8 cellular contexts compared by ENCODE assay signal in the genomic region with DNA sequence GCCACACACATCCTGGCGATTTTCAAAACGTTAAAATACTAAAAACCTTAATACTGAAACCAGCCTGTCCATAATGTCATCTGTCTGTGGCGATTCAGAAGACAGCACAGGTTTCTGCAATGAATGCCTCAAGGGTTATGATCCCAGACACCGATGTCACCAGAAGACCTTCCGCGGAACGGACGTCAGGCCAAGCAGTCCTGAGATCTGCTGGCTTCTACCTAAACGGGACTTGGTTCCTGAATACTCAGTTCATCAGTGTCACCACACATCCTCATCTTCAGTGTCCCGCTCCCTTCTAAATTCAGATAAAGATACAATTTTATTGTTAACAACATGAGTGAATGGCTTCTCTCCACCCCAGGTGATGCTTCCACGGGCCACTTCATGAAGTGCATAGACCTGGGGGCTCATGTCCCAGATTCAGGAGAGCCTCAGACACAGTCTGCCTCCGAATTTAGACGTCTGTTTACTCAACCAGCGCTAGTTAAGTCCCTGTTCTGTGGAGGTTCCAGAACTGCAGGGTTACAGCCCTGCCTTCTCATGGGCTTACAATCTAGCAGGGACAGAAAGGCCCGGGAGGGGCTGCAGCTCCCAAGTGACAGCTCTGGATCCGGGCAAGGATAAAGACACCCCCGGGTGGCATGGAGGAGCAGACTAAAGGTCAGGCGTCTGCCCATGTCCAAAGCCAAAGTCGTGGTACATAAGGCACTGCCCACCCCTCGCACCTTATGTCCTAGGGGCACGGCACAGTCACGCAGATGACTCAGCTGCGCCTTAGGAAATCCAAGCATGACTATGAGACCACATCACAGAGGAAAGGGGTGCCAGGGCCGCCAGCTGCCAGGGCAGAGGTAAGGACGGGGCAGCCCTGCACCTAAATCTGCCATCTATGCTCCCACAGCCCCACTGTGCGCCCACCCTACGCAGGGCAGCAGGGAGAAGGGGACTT.
DNase-seq lines count a peak whose midpoint lies in the region; ATAC-seq lines count a peak whose summit lies in the region.

No MANE protein-coding gene starts in this region.

- no peak overlapping the region for H3K23ac ChIP-seq in trophoblast cell (ENCODE audit: low read length)

- peaks cover 4% of the 10 kb centered on the region for H3K79me1 ChIP-seq in trophoblast cell (ENCODE audit: low read length)

- peak overlapping the region; percentile 1 for H4K91ac ChIP-seq in trophoblast cell (ENCODE audit: low read depth, low read length)

- H3K9ac ChIP-seq in trophoblast cell (ENCODE audit: low read length), result no peak overlapping the region

- peak overlapping the region in 6 of 7 donors; percentile 7 to 61 (median 44) for H3K27ac Mint-ChIP-seq in CD4-positive, alpha-beta memory T cell
- peak overlapping the region in 1 of 2 donors; percentile 68 for H3K27ac Mint-ChIP-seq in effector memory CD8-positive, alpha-beta T cell

- no peak overlapping the region for H2BK5ac ChIP-seq in trophoblast cell (ENCODE audit: low read depth, low read length, poor library complexity)

- no peaks in the 10 kb centered on the region for H3K79me2 ChIP-seq in trophoblast cell (ENCODE audit: control insufficient read depth, insufficient read depth, low read length, poor library complexity)

- H2BK12ac ChIP-seq in trophoblast cell (ENCODE audit: low read length), result no peak overlapping the region

- H3K14ac ChIP-seq in trophoblast cell (ENCODE audit: low read length), result peak overlapping the region; percentile 4

- no peaks in the 10 kb centered on the region for H3K9me3 ChIP-seq in CD4-positive, alpha-beta memory T cell (ENCODE audit: control insufficient read depth in 1 of 2, low read length in 2 of 2)
- no peaks in the 10 kb centered on the region for H3K9me3 ChIP-seq in trophoblast cell (ENCODE audit: insufficient read depth, low read depth, low read length)

- H3K27me3 Mint-ChIP-seq in CD4-positive, alpha-beta memory T cell, result no peaks in the 10 kb centered on the region
- no peaks in the 10 kb centered on the region for H3K27me3 Mint-ChIP-seq in effector memory CD8-positive, alpha-beta T cell

- POLR2A ChIA-PET in CD4-positive, alpha-beta memory T cell (lab: Charles Lee; ENCODE audit: partially characterized antibody), result no interaction called here

- peaks cover 10% of the 10 kb centered on the region for H3K36me3 ChIP-seq in CD4-positive, alpha-beta memory T cell (ENCODE audit: insufficient read depth, low read length)
- H3K36me3 ChIP-seq in trophoblast cell (ENCODE audit: control insufficient read depth in 1 of 2, insufficient read depth in 2 of 2, low read length in 2 of 2), result peaks cover 42 to 43% of the 10 kb centered on the region in 2 experiments

- H3K4me2 ChIP-seq in trophoblast cell (ENCODE audit: low read length), result no peak overlapping the region

- H2BK120ac ChIP-seq in trophoblast cell (ENCODE audit: insufficient read depth, low read length, poor library complexity), result peak overlapping the region; percentile 18

- H3K18ac ChIP-seq in trophoblast cell (ENCODE audit: low read length), result peak overlapping the region; percentile 27

- no peak overlapping the region for H3K4me3 ChIP-seq in CD4-positive, alpha-beta memory T cell (ENCODE audit: low read length in 2 of 2)
- H3K4me3 ChIP-seq in trophoblast cell (ENCODE audit: low read depth, low read length), result no peak overlapping the region

- H3K9me3 Mint-ChIP-seq in CD4-positive, alpha-beta memory T cell, result no peaks in the 10 kb centered on the region
- H3K9me3 Mint-ChIP-seq in effector memory CD8-positive, alpha-beta T cell, result no peaks in the 10 kb centered on the region

- no peak overlapping the region for H4K12ac ChIP-seq in trophoblast cell (ENCODE audit: low read depth, low read length)

- peak overlapping the region; percentile 20 for H3K4ac ChIP-seq in trophoblast cell (ENCODE audit: low read depth, low read length)

- H2AFZ ChIP-seq in trophoblast cell (ENCODE audit: insufficient read depth, low read length, poor library complexity), result no peak overlapping the region

- H4K8ac ChIP-seq in trophoblast cell (ENCODE audit: low read depth, low read length), result no peak overlapping the region

- WGBS in trophoblast cell (ENCODE audit: extremely low coverage, insufficient coverage, insufficient read length), result no CpG with 5 or more reads among the region's 27 CpGs

- in situ Hi-C loops in SK-MEL-5 (cut with HindIII; ENCODE audit: low pct_unique_long_range_greater_than_20kb, low sequenced_read_pairs), result no loop called here

- H3K27me3 ChIP-seq in CD4-positive, alpha-beta memory T cell (ENCODE audit: insufficient read depth, low read length), result no peaks in the 10 kb centered on the region
- no peaks in the 10 kb centered on the region for H3K27me3 ChIP-seq in trophoblast cell (ENCODE audit: insufficient read depth, low read length)

- intact Hi-C loops in CD4-positive, alpha-beta memory T cell (cut with micrococcal nuclease), result no loop called here

- no peak overlapping the region for H2AK5ac ChIP-seq in trophoblast cell (ENCODE audit: low read length)

- no peaks in the 10 kb centered on the region for H3K4me1 ChIP-seq in CD4-positive, alpha-beta memory T cell (ENCODE audit: insufficient read depth, low read length)
- peaks cover 12% of the 10 kb centered on the region in 2 experiments for H3K4me1 ChIP-seq in trophoblast cell (ENCODE audit: control insufficient read depth in 1 of 2, insufficient read depth in 2 of 2, low read length in 2 of 2)

- H3K36me3 Mint-ChIP-seq in CD4-positive, alpha-beta memory T cell, result peaks cover 7 to 33% of the 10 kb centered on the region in 2 donors
- peaks cover 18% of the 10 kb centered on the region for H3K36me3 Mint-ChIP-seq in effector memory CD8-positive, alpha-beta T cell (ENCODE audit: insufficient read depth)

- peaks cover 0 to 5% (median 2%) of the 10 kb centered on the region in 4 donors for H3K4me1 Mint-ChIP-seq in CD4-positive, alpha-beta memory T cell
- H3K4me1 Mint-ChIP-seq in effector memory CD8-positive, alpha-beta T cell (ENCODE audit: low read depth in 2 of 2), result peaks cover 18 to 24% of the 10 kb centered on the region in 2 donors

- DNase-seq in CD4-positive, alpha-beta memory T cell, result no peak
- DNase-seq in SK-MEL-5 (ENCODE audit: low read depth, low spot score) (peak; percentile 51), fibroblast of gingiva (ENCODE audit: low read depth) (peak; percentile 89), trophoblast cell (peak; percentile 89 to 93), SKM-1 (lab: John Stamatoyannopoulos, UW; ENCODE audit: unreplicated experiment) (no peak), NCI-H1105 treated with DMSO at 0.1 percent for 48 hours (lab: John Stamatoyannopoulos, UW) (no peak)
- DNase-seq in activated CD8-positive, alpha-beta memory T cell treated with anti-CD3 and anti-CD28 coated beads for 24 hours, result no peak
- DNase-seq in effector memory CD8-positive, alpha-beta T cell, result no peak

- CTCF ChIA-PET in CD4-positive, alpha-beta memory T cell (lab: Charles Lee; ENCODE audit: partially characterized antibody), result no interaction called here

- H3K27ac ChIP-seq in CD4-positive, alpha-beta memory T cell (ENCODE audit: low read depth, low read length), result no peak overlapping the region
- peak overlapping the region; percentile 65 for H3K27ac ChIP-seq in trophoblast cell (ENCODE audit: low read depth, low read length)

- ATAC-seq in effector memory CD8-positive, alpha-beta T cell (replicated peaks), result no peak

- H3K4me3 Mint-ChIP-seq in CD4-positive, alpha-beta memory T cell, result no peak overlapping the region
- no peak overlapping the region for H3K4me3 Mint-ChIP-seq in effector memory CD8-positive, alpha-beta T cell

Comparison
In these comparisons a context has a peak if more than half of its experiments do, and no peak if none do; other contexts are left out.
1. DNase-seq: peak in SK-MEL-5 (single experiment), fibroblast of gingiva (single experiment) and trophoblast cell (2 of 2); none in CD4-positive, alpha-beta memory T cell (0 of 5), SKM-1 (single experiment), NCI-H1105 treated with DMSO at 0.1 percent for 48 hours (single experiment), activated CD8-positive, alpha-beta memory T cell treated with anti-CD3 and anti-CD28 coated beads for 24 hours (single experiment) and effector memory CD8-positive, alpha-beta T cell (0 of 3).